ENCODE assay signal across 1 cellular context in genomic region chr17:66952681-66953638, GRCh38.
TF ChIP-seq lines count a peak whose summit lies in the region.

No MANE protein-coding gene starts in this region.

TF ChIP-seq in IMR-90, 13 proteins besides CTCF, POLR2A, EP300 and RAD21 (continued from another document):
- TF ChIP-seq, protein P1, sequence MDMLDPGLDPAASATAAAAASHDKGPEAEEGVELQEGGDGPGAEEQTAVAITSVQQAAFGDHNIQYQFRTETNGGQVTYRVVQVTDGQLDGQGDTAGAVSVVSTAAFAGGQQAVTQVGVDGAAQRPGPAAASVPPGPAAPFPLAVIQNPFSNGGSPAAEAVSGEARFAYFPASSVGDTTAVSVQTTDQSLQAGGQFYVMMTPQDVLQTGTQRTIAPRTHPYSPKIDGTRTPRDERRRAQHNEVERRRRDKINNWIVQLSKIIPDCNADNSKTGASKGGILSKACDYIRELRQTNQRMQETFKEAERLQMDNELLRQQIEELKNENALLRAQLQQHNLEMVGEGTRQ (IDR thresholded peaks at IDR 0.05; ENCODE audit: low read depth, low read length) = no peak
- TF ChIP-seq BHLHE40 (IDR thresholded peaks at IDR 0.05; ENCODE audit: low read depth, low read length) (no peak), FOS (IDR thresholded peaks at IDR 0.05; ENCODE audit: low read depth, low read length) (no peak), RCOR1 (IDR thresholded peaks at IDR 0.05; ENCODE audit: insufficient replicate concordance, low read length) (no peak), CHD1 (IDR thresholded peaks at IDR 0.05; ENCODE audit: low read depth, low read length) (no peak), CEBPB (IDR thresholded peaks at IDR 0.05; ENCODE audit: low read depth, low read length) (no peak), NFE2L2 (IDR thresholded peaks at IDR 0.05; ENCODE audit: low read depth, low read length) (no peak)
